In genomic region chr6:90406957-90407356, GRCh38 we compare ENCODE assay signal across 21 cellular contexts.
A peak's percentile ranks its signal among the peaks of the same experiment; 100 is the strongest.
DNase-seq lines count a peak whose midpoint lies in the region; ATAC-seq and TF ChIP-seq lines count a peak whose summit lies in the region.
"Had no signal": no experiment of that assay in that cellular context is flagged by ENCODE, and none has a peak within 500 bp of the region (broad histone marks: within the 10 kb centered on the region; RNA-seq: fewer than 3 reads in every experiment).

No MANE protein-coding gene starts in this region.

- POLR2A ChIA-PET in HEK293 (lab: Yijun Ruan, JAX), result no interaction called here
- POLR2A ChIA-PET in activated naive CD8-positive, alpha-beta T cell treated with anti-CD3 and anti-CD28 coated beads, Interleukin-2, amount 10 ng/mL, durations not matched to agents 7 days and 5 days (lab: Charles Lee), result interaction anchor here (1.3 kb wide), 1 partner anchor 9 kb away, joined by 3 read pairs; no protein-coding TSS in a partner anchor

- H3K9me3 Mint-ChIP-seq in T-helper 2 cell treated with Interferon-gamma antibody and Interleukin-4, amounts not matched to agents 5 μg/mL and 100 μg/mL, for 36 hours, result no peaks in the 10 kb centered on the region
- no peaks in the 10 kb centered on the region for H3K9me3 Mint-ChIP-seq in activated naive CD8-positive, alpha-beta T cell treated with anti-CD3 and anti-CD28 coated beads, Interleukin-2, amount 10 ng/mL, durations not matched to agents 7 days and 5 days
- H3K9me3 Mint-ChIP-seq: dendritic cell treated with granulocyte-macrophage colony-stimulating factor and Interleukin-4, amounts not matched to agents 40 ng/mL and 50 ng/mL, for 4 days had no signal

- ATAC-seq in activated naive CD8-positive, alpha-beta T cell treated with anti-CD3 and anti-CD28 coated beads, Interleukin-2, amount 10 ng/mL, durations not matched to agents 7 days and 5 days (ENCODE audit: low read depth), result no peak
- ATAC-seq in HG02981 (IDR thresholded peaks at IDR 0.05; ENCODE audit: unreplicated experiment), result no peak
- ATAC-seq: body of pancreas, lower lobe of right lung had no signal

- H3K27ac Mint-ChIP-seq in T-helper 2 cell treated with Interferon-gamma antibody and Interleukin-4, amounts not matched to agents 5 μg/mL and 100 μg/mL, for 36 hours, result peak overlapping the region; percentile 12
- peak overlapping the region; percentile 44 for H3K27ac Mint-ChIP-seq in activated naive CD8-positive, alpha-beta T cell treated with anti-CD3 and anti-CD28 coated beads, Interleukin-2, amount 10 ng/mL, durations not matched to agents 7 days and 5 days
- H3K27ac Mint-ChIP-seq: dendritic cell treated with granulocyte-macrophage colony-stimulating factor and Interleukin-4, amounts not matched to agents 40 ng/mL and 50 ng/mL, for 4 days had no signal

- no peaks in the 10 kb centered on the region for H3K36me3 Mint-ChIP-seq in T-helper 2 cell treated with Interferon-gamma antibody and Interleukin-4, amounts not matched to agents 5 μg/mL and 100 μg/mL, for 36 hours (ENCODE audit: low read depth)
- H3K36me3 Mint-ChIP-seq in activated naive CD8-positive, alpha-beta T cell treated with anti-CD3 and anti-CD28 coated beads, Interleukin-2, amount 10 ng/mL, durations not matched to agents 7 days and 5 days, result peaks cover 3% of the 10 kb centered on the region

- no peak overlapping the region for H3K27ac ChIP-seq in HEK293 (ENCODE audit: extremely low read depth, low read depth, low read length)
- H3K27ac ChIP-seq: body of pancreas, GM23248, lower lobe of right lung, skin epidermis, thyroid gland had no signal

- TF ChIP-seq CTCF in HEK293 (tag by site-specific recombination; IDR thresholded peaks at IDR 0.05), result no peak

- no peak overlapping the region for H3K4me3 ChIP-seq in HEK293 (ENCODE audit: low read depth, low read length)
- H3K4me3 ChIP-seq: body of pancreas, GM23248, lower lobe of right lung, skin epidermis, thyroid gland had no signal

- H3K27me3 Mint-ChIP-seq in T-helper 2 cell treated with Interferon-gamma antibody and Interleukin-4, amounts not matched to agents 5 μg/mL and 100 μg/mL, for 36 hours (ENCODE audit: low read depth), result no peaks in the 10 kb centered on the region
- H3K27me3 Mint-ChIP-seq in activated naive CD8-positive, alpha-beta T cell treated with anti-CD3 and anti-CD28 coated beads, Interleukin-2, amount 10 ng/mL, durations not matched to agents 7 days and 5 days, result no peaks in the 10 kb centered on the region
- H3K27me3 Mint-ChIP-seq: dendritic cell treated with granulocyte-macrophage colony-stimulating factor and Interleukin-4, amounts not matched to agents 40 ng/mL and 50 ng/mL, for 4 days had no signal

- H3K4me1 Mint-ChIP-seq in T-helper 2 cell treated with Interferon-gamma antibody and Interleukin-4, amounts not matched to agents 5 μg/mL and 100 μg/mL, for 36 hours (ENCODE audit: low read depth), result peaks cover 67% of the 10 kb centered on the region
- peaks cover 40% of the 10 kb centered on the region for H3K4me1 Mint-ChIP-seq in activated naive CD8-positive, alpha-beta T cell treated with anti-CD3 and anti-CD28 coated beads, Interleukin-2, amount 10 ng/mL, durations not matched to agents 7 days and 5 days

- CTCF ChIA-PET in HEK293 (lab: Yijun Ruan, JAX), result interaction anchor here (0.7 to 1.8 kb wide), 4 partner anchors 14 to 927 kb away, joined by 3 to 8 read pairs (median 4); no protein-coding TSS in a partner anchor

- 0 out of 2 replicates have a peak, but pooled peaks cover 4% of the 10 kb centered on the region for H3K4me1 ChIP-seq in HEK293 (ENCODE audit: control insufficient read depth, insufficient read depth, low read length)
- H3K4me1 ChIP-seq: body of pancreas, lower lobe of right lung, thyroid gland had no signal

- H3K4me3 Mint-ChIP-seq in T-helper 2 cell treated with Interferon-gamma antibody and Interleukin-4, amounts not matched to agents 5 μg/mL and 100 μg/mL, for 36 hours, result no peak overlapping the region
- H3K4me3 Mint-ChIP-seq in activated naive CD8-positive, alpha-beta T cell treated with anti-CD3 and anti-CD28 coated beads, Interleukin-2, amount 10 ng/mL, durations not matched to agents 7 days and 5 days, result no peak overlapping the region
- H3K4me3 Mint-ChIP-seq: dendritic cell treated with granulocyte-macrophage colony-stimulating factor and Interleukin-4, amounts not matched to agents 40 ng/mL and 50 ng/mL, for 4 days had no signal

- H3K36me3 ChIP-seq in HEK293 (ENCODE audit: control insufficient read depth in 2 of 2, insufficient read depth in 1 of 2, low read length in 2 of 2), result no peaks in the 10 kb centered on the region
- H3K36me3 ChIP-seq: lower lobe of right lung, thyroid gland had no signal

- DNase-seq in T-helper 2 cell treated with Interferon-gamma antibody and Interleukin-4, amounts not matched to agents 5 μg/mL and 100 μg/mL, for 36 hours (ENCODE audit: low spot score), result no peak
- DNase-seq in T-helper 2 cell, result no peak
- DNase-seq in activated naive CD8-positive, alpha-beta T cell treated with anti-CD3 and anti-CD28 coated beads, Interleukin-2, amount 10 ng/mL, durations not matched to agents 7 days and 5 days, result no peak
- peak; percentile 95 for DNase-seq in islet precursor cell
- DNase-seq in NCI-H345 treated with DMSO at 0.1 percent for 48 hours (lab: John Stamatoyannopoulos, UW; ENCODE audit: unreplicated experiment), result no peak
- no peak for DNase-seq in DMS153 (lab: John Stamatoyannopoulos, UW)
- DNase-seq: 8988T; activated CD4-positive, alpha-beta T cell treated with anti-CD3 and anti-CD28 coated beads, Interleukin-2, amount 50 U/mL, for 48 hours; body of pancreas; GM23248; Kasumi-1; lower lobe of right lung; NCI-H1417; posterior cingulate gyrus; stimulated activated CD4-positive, alpha-beta T cell treated with anti-CD3 and anti-CD28 coated beads, Interleukin-4, amount 100 ng/mL, for 4 hours; stimulated activated CD8-positive, alpha-beta memory T cell treated with anti-CD3 and anti-CD28 coated beads, Interleukin-4, amount 100 ng/mL, for 48 hours; thyroid gland had no signal

- H3K9me3 ChIP-seq in HEK293 (ENCODE audit: control insufficient read depth, insufficient read depth, low read depth, low read length), result no peaks in the 10 kb centered on the region
- H3K9me3 ChIP-seq: body of pancreas, lower lobe of right lung, thyroid gland had no signal

TF ChIP-seq in HEK293, 187 proteins besides CTCF, POLR2A, EP300 and RAD21:
- TF ChIP-seq ZBTB48 (tag by site-specific recombination; IDR thresholded peaks at IDR 0.05) (no peak), ZNF571 (tag by site-specific recombination; IDR thresholded peaks at IDR 0.05) (no peak), ZNF449 (tag by site-specific recombination; IDR thresholded peaks at IDR 0.05) (no peak), ZNF18 (tag by site-specific recombination; IDR thresholded peaks at IDR 0.05) (no peak), ZNF623 (tag by site-specific recombination; IDR thresholded peaks at IDR 0.05) (peak; percentile 89)
